In the genomic region with DNA sequence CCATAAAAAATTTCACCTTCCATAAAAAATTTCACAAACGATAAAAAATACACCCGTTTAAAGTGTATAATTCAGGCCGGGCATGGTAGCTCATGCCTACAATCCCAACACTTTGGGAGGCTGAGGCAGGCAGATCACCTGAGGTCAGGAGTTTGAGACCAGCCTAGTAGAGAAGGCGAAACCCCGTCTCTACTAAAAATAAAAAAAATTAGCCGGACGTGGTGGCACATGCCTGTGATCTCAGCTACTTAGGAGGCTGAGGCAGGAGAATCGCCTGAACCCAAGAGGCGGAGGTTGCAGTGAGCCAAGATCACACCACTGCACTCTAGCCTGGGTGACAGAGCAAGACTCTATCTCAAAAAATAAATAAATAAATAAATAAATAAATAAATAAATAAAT, we compare ENCODE assay signal across 10 cellular contexts. TPM values are rescaled to one million over a fixed set of nuclear protein-coding genes. Genes with fewer than 3 reads are reported as not detected.
DNase-seq lines count a peak whose midpoint lies in the region; ATAC-seq and TF ChIP-seq lines count a peak whose summit lies in the region.
"Not testable (repeated sequence)": the region's sequence is repeated elsewhere in the genome, so short reads cannot be mapped to it uniquely, and the experiment has no call there.
"Had no signal": no experiment of that assay in that cellular context is flagged by ENCODE, and none has a peak within 500 bp of the region (broad histone marks: within the 10 kb centered on the region; RNA-seq: fewer than 3 reads in every experiment).

No MANE protein-coding gene starts in this region.

- 93 to 95% methylated on average over 9 of the region's 9 CpGs for WGBS in heart right ventricle, 2 donors

- not testable (repeated sequence) for H3K9me3 Mint-ChIP-seq in activated CD8-positive, alpha-beta memory T cell treated with anti-CD3 and anti-CD28 coated beads, Interleukin-2, amount 10 ng/mL, durations not matched to agents 7 days and 5 days (ENCODE audit: low read depth); MCF 10A (ENCODE audit: unreplicated experiment); stimulated activated effector memory CD8-positive, alpha-beta T cell treated with anti-CD3 and anti-CD28 coated beads, Interleukin-12 subunit alpha, Interleukin-12 subunit beta, amount 100 ng/mL, for 72 hours
- H3K9me3 Mint-ChIP-seq in naive B cell, result peaks cover 5 to 18% (median 10%) of the 10 kb centered on the region in 7 donors

- H4K20me1 ChIP-seq in OCI-LY7 (ENCODE audit: insufficient read depth, low read length), result not testable (repeated sequence)

- not testable (repeated sequence) for H3K4me3 ChIP-seq in GM12865 (ENCODE audit: low read depth, low read length)
- H3K4me3 ChIP-seq in OCI-LY7 (ENCODE audit: low read depth, low read length, poor library complexity, severe bottlenecking), result peak overlapping the region; percentile 62
- peak overlapping the region in 1 of 10 donors; percentile 54 for H3K4me3 ChIP-seq in heart right ventricle

- BruUV-seq in OCI-LY7 (replicated peaks; lab: Mats Ljungman, UMichigan); MCF 10A (replicated peaks; lab: Mats Ljungman, UMichigan): not testable (repeated sequence)

- H3K4me2 ChIP-seq in OCI-LY7 (ENCODE audit: low read length), result peak overlapping the region; percentile 89

- H3K27ac ChIP-seq in OCI-LY7 (ENCODE audit: low read depth, low read length, poor library complexity, severe bottlenecking) (peak overlapping the region; percentile 96), heart right ventricle (peak overlapping the region in 6 of 10 donors; percentile 61 to 90 (median 66))

- not testable (repeated sequence) for H3K27me3 Mint-ChIP-seq in activated CD8-positive, alpha-beta memory T cell treated with anti-CD3 and anti-CD28 coated beads, Interleukin-2, amount 10 ng/mL, durations not matched to agents 7 days and 5 days; MCF 10A (ENCODE audit: insufficient read depth, unreplicated experiment); naive B cell

- not testable (repeated sequence) for TF ChIP-seq CTCF in GM12865 (IDR thresholded peaks at IDR 0.05; ENCODE audit: insufficient read depth, low read depth, low read length, missing control alignments); OCI-LY7 (conservative IDR thresholded peaks at IDR 0.05; ENCODE audit: low read length); MCF 10A (IDR thresholded peaks at IDR 0.05; ENCODE audit: unreplicated experiment); heart right ventricle (IDR thresholded peaks at IDR 0.05)

- H3K4me1 ChIP-seq in OCI-LY7 (ENCODE audit: insufficient read depth, low read length, poor library complexity, severe bottlenecking) (peaks cover 26% of the 10 kb centered on the region), heart right ventricle (peaks cover 0 to 44% (median 13%) of the 10 kb centered on the region in 9 donors)

- H2AFZ ChIP-seq in OCI-LY7 (ENCODE audit: low read length), result peak overlapping the region; percentile 82; the same call in 1 of the 2 replicates

- H3K36me3 Mint-ChIP-seq in activated CD8-positive, alpha-beta memory T cell treated with anti-CD3 and anti-CD28 coated beads, Interleukin-2, amount 10 ng/mL, durations not matched to agents 7 days and 5 days, result peaks cover 14% of the 10 kb centered on the region
- H3K36me3 Mint-ChIP-seq in MCF 10A (ENCODE audit: insufficient read depth, unreplicated experiment); stimulated activated effector memory CD8-positive, alpha-beta T cell treated with anti-CD3 and anti-CD28 coated beads, Interleukin-12 subunit alpha, Interleukin-12 subunit beta, amount 100 ng/mL, for 72 hours: not testable (repeated sequence)
- peaks cover 17 to 20% of the 10 kb centered on the region in 2 donors for H3K36me3 Mint-ChIP-seq in naive B cell

- peaks cover 30% of the 10 kb centered on the region for H3K36me3 ChIP-seq in OCI-LY7 (ENCODE audit: insufficient read depth, low read length)
- peaks cover 0 to 17% (median 0%) of the 10 kb centered on the region in 9 donors for H3K36me3 ChIP-seq in heart right ventricle

- DNase-seq in GM12865 (ENCODE audit: low read depth), result peak; percentile 57
- DNase-seq in OCI-LY7 (ENCODE audit: low spot score); activated CD8-positive, alpha-beta memory T cell treated with anti-CD3 and anti-CD28 coated beads, Interleukin-2, amount 10 ng/mL, durations not matched to agents 7 days and 5 days; MCF 10A (ENCODE audit: unreplicated experiment); heart right ventricle; naive B cell; stimulated activated effector memory CD8-positive, alpha-beta T cell treated with anti-CD3 and anti-CD28 coated beads, Interleukin-12 subunit alpha, Interleukin-12 subunit beta, amount 100 ng/mL, for 72 hours (ENCODE audit: low spot score in 2 of 2): not testable (repeated sequence)

- peaks cover 23% of the 10 kb centered on the region for H3K4me1 Mint-ChIP-seq in activated CD8-positive, alpha-beta memory T cell treated with anti-CD3 and anti-CD28 coated beads, Interleukin-2, amount 10 ng/mL, durations not matched to agents 7 days and 5 days
- H3K4me1 Mint-ChIP-seq in MCF 10A (ENCODE audit: insufficient read depth, unreplicated experiment) (peaks cover 25% of the 10 kb centered on the region), naive B cell (peaks cover 40 to 68% (median 58%) of the 10 kb centered on the region in 3 donors)
- H3K4me1 Mint-ChIP-seq in stimulated activated effector memory CD8-positive, alpha-beta T cell treated with anti-CD3 and anti-CD28 coated beads, Interleukin-12 subunit alpha, Interleukin-12 subunit beta, amount 100 ng/mL, for 72 hours, result peaks cover 35% of the 10 kb centered on the region

- not testable (repeated sequence) for ATAC-seq in activated CD8-positive, alpha-beta memory T cell treated with anti-CD3 and anti-CD28 coated beads, Interleukin-2, amount 10 ng/mL, durations not matched to agents 7 days and 5 days; heart right ventricle; naive B cell (ENCODE audit: low read depth in 2 of 2); stimulated activated effector memory CD8-positive, alpha-beta T cell treated with anti-CD3 and anti-CD28 coated beads, Interleukin-12 subunit alpha, Interleukin-12 subunit beta, amount 100 ng/mL, for 72 hours

- CTCF ChIA-PET in OCI-LY7 (lab: Charles Lee; ENCODE audit: unreplicated experiment) (interaction anchor here (0.7 to 1.5 kb wide), 2 partner anchors 24 to 46 kb away, joined by 3 to 6 read pairs; partner anchors contain the start of gene TLR10), MCF 10A (lab: Yijun Ruan, JAX) (interaction anchor here (0.7 to 7.5 kb wide), 5 partner anchors 23 to 1124 kb away, joined by 3 to 91 read pairs (median 10); partner anchors contain the start of gene TLR10)
- CTCF ChIA-PET in activated CD8-positive, alpha-beta memory T cell treated with anti-CD3 and anti-CD28 coated beads, Interleukin-2, amount 10 ng/mL, durations not matched to agents 7 days and 5 days (lab: Charles Lee), result interaction anchor here (1.7 to 5.3 kb wide), 3 partner anchors 23 to 88 kb away, joined by 4 to 39 read pairs (median 20); partner anchors contain the start of gene TLR10

- not testable (repeated sequence) for H3K79me2 ChIP-seq in OCI-LY7 (ENCODE audit: insufficient read depth, low read depth, low read length)

- POLR2A ChIA-PET in OCI-LY7 (lab: Charles Lee), result interaction anchor here (1.8 to 5.1 kb wide), 3 partner anchors 21 to 46 kb away, joined by 7 to 54 read pairs (median 43); partner anchors contain the start of gene TLR10
- POLR2A ChIA-PET in MCF 10A (lab: Yijun Ruan, JAX), result interaction anchor here (1.4 to 4.2 kb wide), 3 partner anchors 28 to 240 kb away, joined by 4 to 35 read pairs (median 7); partner anchors contain the start of gene TLR6

- H3K9me2 ChIP-seq in OCI-LY7 (ENCODE audit: insufficient read depth, low read length), result not testable (repeated sequence)

- intact Hi-C loops in OCI-LY7 (cut with micrococcal nuclease; ENCODE audit: unreplicated experiment); MCF 10A (cut with micrococcal nuclease): not testable (repeated sequence)
- intact Hi-C loops in heart right ventricle (cut with DNase I), result loop anchor here in 1 of 10 donors (10.0 kb wide), 1 partner anchor 49 kb away; the partner anchor contains the start of gene TLR6

- not testable (repeated sequence) for H3K4me3 Mint-ChIP-seq in activated CD8-positive, alpha-beta memory T cell treated with anti-CD3 and anti-CD28 coated beads, Interleukin-2, amount 10 ng/mL, durations not matched to agents 7 days and 5 days; MCF 10A (ENCODE audit: unreplicated experiment)
- peak overlapping the region in 6 of 8 donors; percentile 88 to 99 (median 96) for H3K4me3 Mint-ChIP-seq in naive B cell
- H3K4me3 Mint-ChIP-seq in stimulated activated effector memory CD8-positive, alpha-beta T cell treated with anti-CD3 and anti-CD28 coated beads, Interleukin-12 subunit alpha, Interleukin-12 subunit beta, amount 100 ng/mL, for 72 hours, result peak overlapping the region; percentile 68

- peak overlapping the region; percentile 88 for H3K27ac Mint-ChIP-seq in activated CD8-positive, alpha-beta memory T cell treated with anti-CD3 and anti-CD28 coated beads, Interleukin-2, amount 10 ng/mL, durations not matched to agents 7 days and 5 days
- peak overlapping the region; percentile 97 for H3K27ac Mint-ChIP-seq in MCF 10A (ENCODE audit: low read depth, unreplicated experiment)
- peak overlapping the region; percentile 39 to 99 (median 96) for H3K27ac Mint-ChIP-seq in naive B cell
- H3K27ac Mint-ChIP-seq in stimulated activated effector memory CD8-positive, alpha-beta T cell treated with anti-CD3 and anti-CD28 coated beads, Interleukin-12 subunit alpha, Interleukin-12 subunit beta, amount 100 ng/mL, for 72 hours, result peak overlapping the region; percentile 88

- H3K9me3 ChIP-seq in OCI-LY7 (ENCODE audit: low read length), result peaks cover 26% of the 10 kb centered on the region
- not testable (repeated sequence) for H3K9me3 ChIP-seq in heart right ventricle

- not testable (repeated sequence) for H3K27me3 ChIP-seq in heart right ventricle

RNA-seq across cellular contexts. Expression of gene TLR1, which starts 1.7 kb away (rescaled TPM):
- 3.3 and 3.8 TPM in 2 replicates for total RNA-seq in OCI-LY7 (2014; rRNA removed; shearing (Covaris generic))
- total RNA-seq in OCI-LY7 (2022) (6.0 and 7.4 TPM in 2 replicates), MCF 10A (2022) (1.9 and 2.2 TPM in 2 replicates), heart right ventricle (10 to 100 TPM in 1 of 10 donors, 1 to 10 TPM in 8, under 1 TPM in 1; 0.93 to 14.0 (median 3.1) TPM)
- total RNA-seq in activated CD8-positive, alpha-beta memory T cell treated with anti-CD3 and anti-CD28 coated beads, Interleukin-2, amount 10 ng/mL, durations not matched to agents 7 days and 5 days, result 1 to 10 TPM; 3.2 to 5.3 TPM
- polyA plus RNA-seq in heart right ventricle (under 1 TPM; 0.49 to 0.80 TPM), naive B cell (ENCODE audit: low read depth in 6 of 6) (10 to 100 TPM; 30.2 to 53.9 (median 35.7) TPM)

RNA-seq across cellular contexts. Expression of gene TLR10, which starts 23.5 kb away (rescaled TPM):
- total RNA-seq in OCI-LY7 (2014; rRNA removed; shearing (Covaris generic)), result 34.5 and 39.8 TPM in 2 replicates
- 19.5 and 27.4 TPM in 2 replicates for total RNA-seq in OCI-LY7 (2022)
- total RNA-seq in activated CD8-positive, alpha-beta memory T cell treated with anti-CD3 and anti-CD28 coated beads, Interleukin-2, amount 10 ng/mL, durations not matched to agents 7 days and 5 days, result under 1 TPM in 1 of 2 experiments, not detected in 1; 0.09 TPM
- not detected in 2 replicates for total RNA-seq in MCF 10A (2022)
- under 1 TPM in 4 of 10 donors, not detected in 6; 0.06 to 0.39 (median 0.11) TPM for total RNA-seq in heart right ventricle
- polyA plus RNA-seq in heart right ventricle, result under 1 TPM in 1 of 2 donors, not detected in 1; 0.01 TPM
- polyA plus RNA-seq in naive B cell (ENCODE audit: low read depth in 6 of 6), result 100 to 1,000 TPM in 5 of 6 donors, 10 to 100 TPM in 1; 87.3 to 180 (median 116) TPM
- total RNA-seq: HFFc6 had no signal
- polyA plus RNA-seq: AG04450, BJ had no signal

RNA-seq across cellular contexts. Expression of gene TLR6, which starts 50.4 kb away (rescaled TPM):
- total RNA-seq in OCI-LY7 (2014; rRNA removed; shearing (Covaris generic)), result 1.5 TPM in 2 replicates
- 7.1 and 9.2 TPM in 2 replicates for total RNA-seq in OCI-LY7 (2022)
- 1 to 10 TPM in 1 of 2 experiments, under 1 TPM in 1; 0.77 to 1.3 TPM for total RNA-seq in activated CD8-positive, alpha-beta memory T cell treated with anti-CD3 and anti-CD28 coated beads, Interleukin-2, amount 10 ng/mL, durations not matched to agents 7 days and 5 days
- total RNA-seq in MCF 10A (2022), result 7.7 and 11.4 TPM in 2 replicates
- 1 to 10 TPM in 9 of 10 donors, under 1 TPM in 1; 0.96 to 3.7 (median 1.3) TPM for total RNA-seq in heart right ventricle
- polyA plus RNA-seq in heart right ventricle, result under 1 TPM; 0.14 to 0.22 TPM
- 1 to 10 TPM; 4.0 to 7.9 (median 6.2) TPM for polyA plus RNA-seq in naive B cell (ENCODE audit: low read depth in 6 of 6)

Comparison
In these comparisons a context has a peak if more than half of its experiments do, and no peak if none do; other contexts are left out.
1. RNA of gene TLR10, which starts 23.5 kb away (total RNA-seq): 19.5 to 39.8 TPM in OCI-LY7; 0.09 TPM in activated CD8-positive, alpha-beta memory T cell treated with anti-CD3 and anti-CD28 coated beads, Interleukin-2, amount 10 ng/mL, durations not matched to agents 7 days and 5 days, not detected in MCF 10A and 0.06 to 0.39 TPM in heart right ventricle; every median in the first group is over 10 times any median in the second.
2. Peak in every context shown above with its lines, with median percentiles within 50 percentile points of each other: H3K27ac Mint-ChIP-seq.